In the genomic region with DNA sequence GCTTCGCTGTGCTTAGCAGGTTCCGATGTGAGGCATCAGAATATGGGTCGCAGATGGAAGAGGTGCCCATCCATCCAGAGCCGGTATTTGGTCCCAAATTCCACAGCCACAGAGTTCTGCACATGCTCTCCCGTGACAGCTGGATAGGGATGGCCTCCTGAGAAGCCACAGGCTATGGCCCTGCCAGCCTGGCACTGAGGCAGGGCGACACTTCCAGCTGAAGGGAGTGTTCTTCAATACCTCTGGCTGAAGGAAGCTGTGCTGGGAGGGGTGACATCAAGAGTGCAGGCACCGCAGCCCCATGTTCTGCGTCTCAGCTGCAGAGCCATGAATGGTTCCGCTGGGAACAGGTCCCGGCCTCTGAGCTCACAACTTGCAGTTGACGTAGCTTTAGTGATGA, we compare ENCODE assay signal across 30 cellular contexts.
"Had no signal": no experiment of that assay in that cellular context is flagged by ENCODE, and none has a peak within 500 bp of the region (broad histone marks: within the 10 kb centered on the region; RNA-seq: fewer than 3 reads in every experiment).

No MANE protein-coding gene starts in this region.

- H3K4me1 ChIP-seq: ascending aorta had no signal

- H3K27ac ChIP-seq: ascending aorta, cardiac muscle cell, VCaP had no signal

- DNase-seq: activated CD4-positive, alpha-beta memory T cell treated with anti-CD3 and anti-CD28 coated beads, Interleukin-2, amount 10 ng/mL, durations not matched to agents 7 days and 5 days; activated CD4-positive, alpha-beta T cell treated with anti-CD3 and anti-CD28 coated beads for 1 hour; activated CD4-positive, alpha-beta T cell treated with anti-CD3 and anti-CD28 coated beads for 36 hours; activated CD4-positive, alpha-beta T cell treated with anti-CD3 and anti-CD28 coated beads for 48 hours; activated CD4-positive, alpha-beta T cell treated with anti-CD3 and anti-CD28 coated beads, Interleukin-2, amount 10 ng/mL, durations not matched to agents 7 days and 5 days; activated CD4-positive, alpha-beta T cell treated with anti-CD3 and anti-CD28 coated beads, Interleukin-2, amount 50 U/mL, for 48 hours; activated CD4-positive, CD25-positive, alpha-beta regulatory T cell; activated CD8-positive, alpha-beta memory T cell treated with anti-CD3 and anti-CD28 coated beads for 24 hours; activated CD8-positive, alpha-beta memory T cell treated with anti-CD3 and anti-CD28 coated beads, Interleukin-2, amount 10 ng/mL, durations not matched to agents 7 days and 5 days; activated CD8-positive, alpha-beta memory T cell treated with anti-CD3 and anti-CD28 coated beads, Interleukin-2, amount 50 U/mL, for 48 hours; activated CD8-positive, alpha-beta T cell treated with anti-CD3 and anti-CD28 coated beads, Interleukin-2, amount 10 ng/mL, durations not matched to agents 7 days and 5 days; activated effector memory CD4-positive, alpha-beta T cell treated with Interleukin-2 at 50 U/mL for 16 hours; activated gamma-delta T cell; activated naive CD4-positive, alpha-beta T cell treated with anti-CD3 and anti-CD28 coated beads, Interleukin-2, amount 10 ng/mL, durations not matched to agents 7 days and 5 days; activated naive CD4-positive, alpha-beta T cell treated with Interleukin-2 at 50 U/mL for 16 hours; activated naive CD8-positive, alpha-beta T cell treated with anti-CD3 and anti-CD28 coated beads, Interleukin-2, amount 10 ng/mL, durations not matched to agents 7 days and 5 days; activated naive CD8-positive, alpha-beta T cell treated with anti-CD3 and anti-CD28 coated beads, Interleukin-2, amount 50 U/mL, for 24 hours; activated T-cell treated with anti-CD3 and anti-CD28 coated beads, Interleukin-2, amount 50 U/mL, for 24 hours; activated T-cell treated with anti-CD3 and anti-CD28 coated beads, Interleukin-2, amount 50 U/mL, for 48 hours; amygdala; anterior cingulate cortex; caudate nucleus; cerebellar nuclear complex; T-helper 2 cell; T-helper 9 cell had no signal

- ATAC-seq: activated CD4-positive, alpha-beta T cell treated with anti-CD3 and anti-CD28 coated beads for 36 hours; activated CD4-positive, CD25-positive, alpha-beta regulatory T cell treated with anti-CD3 and anti-CD28 coated beads, Interleukin-2, amount 50 U/mL, for 24 hours; activated CD8-positive, alpha-beta memory T cell treated with anti-CD3 and anti-CD28 coated beads, Interleukin-2, amount 10 ng/mL, durations not matched to agents 7 days and 5 days; activated CD8-positive, alpha-beta T cell treated with anti-CD3 and anti-CD28 coated beads, Interleukin-2, amount 10 ng/mL, durations not matched to agents 7 days and 5 days; activated naive CD8-positive, alpha-beta T cell treated with anti-CD3 and anti-CD28 coated beads, Interleukin-2, amount 50 U/mL, for 24 hours; WTC11 had no signal

- H3K27me3 ChIP-seq: ascending aorta, cardiac muscle cell had no signal

- H3K4me3 ChIP-seq: ascending aorta, cardiac muscle cell had no signal

- H3K36me3 ChIP-seq: ascending aorta, cardiac muscle cell had no signal

- H3K9me3 ChIP-seq: ascending aorta had no signal
